In genomic region chr12:57895337-57896138, GRCh38 we compare ENCODE assay signal across 9 cellular contexts. TPM values are rescaled to one million over a fixed set of nuclear protein-coding genes. Genes with fewer than 3 reads are reported as not detected.
DNase-seq lines count a peak whose midpoint lies in the region; ATAC-seq and TF ChIP-seq lines count a peak whose summit lies in the region.
"Had no signal": no experiment of that assay in that cellular context is flagged by ENCODE, and none has a peak within 500 bp of the region (broad histone marks: within the 10 kb centered on the region; RNA-seq: fewer than 3 reads in every experiment).

No MANE protein-coding gene starts in this region.

- POLR2A ChIA-PET in activated CD8-positive, alpha-beta T cell treated with anti-CD3 and anti-CD28 coated beads for 36 hours (lab: Charles Lee) = interaction anchor here (1.3 to 8.9 kb wide), 9 partner anchors 8 to 131 kb away, joined by 3 to 70 read pairs (median 6); partner anchors contain the start of gene CTDSP2

- ATAC-seq in activated CD8-positive, alpha-beta T cell treated with anti-CD3 and anti-CD28 coated beads for 36 hours = no peak
- ATAC-seq in HG03139 (IDR thresholded peaks at IDR 0.05; ENCODE audit: unreplicated experiment) (no peak), GM21390 (IDR thresholded peaks at IDR 0.05; ENCODE audit: unreplicated experiment) (no peak)

- intact Hi-C loops in activated CD8-positive, alpha-beta T cell treated with anti-CD3 and anti-CD28 coated beads for 36 hours (cut with micrococcal nuclease) = loop anchor here (5.0 kb wide), 1 partner anchor 42 kb away; no protein-coding TSS in a partner anchor
- intact Hi-C loops in posterior vena cava (cut with DNase I) = loop anchor here (1.0 to 2.0 kb wide), 2 partner anchors 51 to 141 kb away; no protein-coding TSS in a partner anchor

- H3K9me3 Mint-ChIP-seq in activated CD8-positive, alpha-beta T cell treated with anti-CD3 and anti-CD28 coated beads for 36 hours = no peaks in the 10 kb centered on the region

- H3K27me3 Mint-ChIP-seq in activated CD8-positive, alpha-beta T cell treated with anti-CD3 and anti-CD28 coated beads for 36 hours = peaks cover 1% of the 10 kb centered on the region

- no peaks in the 10 kb centered on the region for H3K36me3 Mint-ChIP-seq in activated CD8-positive, alpha-beta T cell treated with anti-CD3 and anti-CD28 coated beads for 36 hours (ENCODE audit: low read depth)

- H3K9me3 ChIP-seq in iPS-20b (ENCODE audit: insufficient read depth, low read depth, low read length) = no peaks in the 10 kb centered on the region
- H3K9me3 ChIP-seq in stomach smooth muscle (ENCODE audit: control insufficient read depth in 2 of 2, low read length in 2 of 2) = no peaks in the 10 kb centered on the region

- peaks cover 56% of the 10 kb centered on the region for H3K4me1 Mint-ChIP-seq in activated CD8-positive, alpha-beta T cell treated with anti-CD3 and anti-CD28 coated beads for 36 hours (ENCODE audit: low read depth)

- peak overlapping the region; percentile 63; the same call in 1 of the 2 replicates for H3K4me3 ChIP-seq in iPS-20b (ENCODE audit: low read length)
- peak overlapping the region; percentile 53 to 72 for H3K4me3 ChIP-seq in stomach smooth muscle (ENCODE audit: low read length in 2 of 2)

- no peak for TF ChIP-seq CTCF in activated CD8-positive, alpha-beta T cell treated with anti-CD3 and anti-CD28 coated beads for 36 hours (IDR thresholded peaks at IDR 0.05)

- H3K4me1 ChIP-seq in iPS-20b (ENCODE audit: insufficient read depth, low read length) = peaks cover 21% of the 10 kb centered on the region; the same call in 1 of the 2 replicates
- H3K4me1 ChIP-seq in stomach smooth muscle (ENCODE audit: control insufficient read depth, insufficient read depth, low read length) = peaks cover 73% of the 10 kb centered on the region

- CTCF ChIA-PET in activated CD8-positive, alpha-beta T cell treated with anti-CD3 and anti-CD28 coated beads for 36 hours (lab: Charles Lee) = interaction anchor here (0.8 to 9.3 kb wide), 15 partner anchors 10 to 139 kb away, joined by 3 to 96 read pairs (median 6); partner anchors contain the start of genes CTDSP2 and TSFM

- H3K27ac ChIP-seq in iPS-20b (ENCODE audit: low read length) (no peak overlapping the region), stomach smooth muscle (ENCODE audit: low read length) (peak overlapping the region; percentile 100)

- peak overlapping the region; percentile 63 for H3K27ac Mint-ChIP-seq in activated CD8-positive, alpha-beta T cell treated with anti-CD3 and anti-CD28 coated beads for 36 hours

- DNase-seq in NCI-H510A treated with DMSO at 0.1 percent for 48 hours (lab: John Stamatoyannopoulos, UW) (peak; percentile 30), NCI-H510A (lab: John Stamatoyannopoulos, UW) (no peak), posterior vena cava (ENCODE audit: low spot score) (no peak)
- DNase-seq in activated CD8-positive, alpha-beta T cell treated with anti-CD3 and anti-CD28 coated beads for 36 hours = no peak
- DNase-seq: stimulated activated CD4-positive, alpha-beta T cell treated with anti-CD3 and anti-CD28 coated beads, Interleukin-4, amount 100 ng/mL, for 4 hours had no signal

- no peaks in the 10 kb centered on the region for H3K36me3 ChIP-seq in iPS-20b (ENCODE audit: insufficient read depth, low read depth, low read length)
- H3K36me3 ChIP-seq in stomach smooth muscle (ENCODE audit: control insufficient read depth in 2 of 2, insufficient read depth in 2 of 2, low read length in 2 of 2) = no peaks in the 10 kb centered on the region

- H3K27me3 ChIP-seq in iPS-20b (ENCODE audit: insufficient read depth, low read length) (peaks cover 29% of the 10 kb centered on the region), stomach smooth muscle (ENCODE audit: control insufficient read depth in 1 of 2, insufficient read depth in 2 of 2, low read length in 2 of 2) (no peaks in the 10 kb centered on the region)

- H3K4me3 Mint-ChIP-seq in activated CD8-positive, alpha-beta T cell treated with anti-CD3 and anti-CD28 coated beads for 36 hours = peak overlapping the region; percentile 57

- peak overlapping the region; percentile 51; the same call in 1 of the 2 replicates for H3K9ac ChIP-seq in iPS-20b (ENCODE audit: low read depth, low read length)
- H3K9ac ChIP-seq in stomach smooth muscle (ENCODE audit: low read length in 2 of 2) = peak overlapping the region; percentile 75 to 84

RNA-seq across cellular contexts. Expression of gene ATP23, which starts 45.8 kb away (rescaled TPM):
- 10 to 100 TPM; 15.8 to 16.7 TPM for total RNA-seq in activated CD8-positive, alpha-beta T cell treated with anti-CD3 and anti-CD28 coated beads for 36 hours
- total RNA-seq in posterior vena cava = 1 to 10 TPM; 5.6 to 5.7 TPM

RNA-seq across cellular contexts. Expression of gene CTDSP2, which starts 49.0 kb away (rescaled TPM):
- 10 to 100 TPM; 67.1 to 67.2 TPM for total RNA-seq in activated CD8-positive, alpha-beta T cell treated with anti-CD3 and anti-CD28 coated beads for 36 hours
- total RNA-seq in posterior vena cava = 100 to 1,000 TPM; 135 to 138 TPM
